Comparison of ENCODE assay signal across 11 cellular contexts in the genomic region with DNA sequence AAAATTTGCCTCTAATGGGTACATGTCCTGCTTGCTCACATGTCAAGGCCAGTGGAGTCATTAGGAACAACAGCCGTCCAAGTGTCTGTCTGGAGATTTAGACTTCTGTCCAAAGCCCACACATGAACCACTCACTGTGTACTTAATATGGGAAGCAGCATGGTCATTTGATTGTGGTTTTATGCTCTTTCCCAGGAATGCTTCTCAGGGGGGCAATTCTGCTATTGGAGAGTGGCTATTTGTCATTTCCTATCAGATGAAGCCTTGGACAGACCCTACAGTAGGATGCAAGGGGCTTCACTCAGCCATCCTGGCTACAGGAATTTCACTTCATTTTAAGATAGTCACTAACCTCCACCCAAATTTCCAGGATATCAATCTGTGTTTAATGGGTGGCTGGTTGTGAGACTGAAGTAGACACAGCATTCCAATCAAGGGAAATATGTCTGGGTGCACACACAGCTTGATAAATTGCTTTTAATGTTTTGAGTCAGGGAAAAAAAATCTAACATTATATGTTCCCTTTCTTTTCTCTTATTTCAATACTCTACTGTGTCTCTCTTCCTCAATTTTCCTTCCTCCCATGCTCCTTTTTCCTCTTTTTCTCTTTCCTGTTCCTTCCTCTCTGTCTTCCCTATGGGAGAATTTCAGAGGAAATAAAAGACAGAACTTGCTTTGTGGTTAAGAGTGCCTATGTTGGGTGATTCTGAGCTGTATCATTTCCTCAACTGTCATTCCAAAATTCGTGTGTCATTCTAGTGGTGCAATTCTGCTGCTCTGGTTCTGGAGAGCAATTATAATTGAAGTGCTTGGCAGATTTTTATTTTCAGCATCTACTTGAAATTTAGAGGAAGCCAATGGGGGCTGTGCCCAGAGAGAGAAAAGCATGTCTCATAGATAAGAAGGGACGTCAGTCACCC.
A peak's percentile ranks its signal among the peaks of the same experiment; 100 is the strongest.
DNase-seq lines count a peak whose midpoint lies in the region; TF ChIP-seq lines count a peak whose summit lies in the region.
"Had no signal": no experiment of that assay in that cellular context is flagged by ENCODE, and none has a peak within 500 bp of the region (broad histone marks: within the 10 kb centered on the region; RNA-seq: fewer than 3 reads in every experiment).

No MANE protein-coding gene starts in this region.

- peak; percentile 92 for DNase-seq in HCEC 1CT
- DNase-seq in RPMI7951 (ENCODE audit: low read depth), result peak; percentile 87
- peak; percentile 92 for DNase-seq in fibroblast of mammary gland (ENCODE audit: low read depth)
- peak; percentile 71 for DNase-seq in renal cortical epithelial cell (ENCODE audit: low read depth)
- no peak for DNase-seq in HAP-1 (ENCODE audit: low spot score in 2 of 2)
- no peak for DNase-seq in iPS-NIHi11 (ENCODE audit: low spot score)
- no peak for DNase-seq in T1000 (lab: John Stamatoyannopoulos, UW)
- DNase-seq: Karpas-422; NCI-H345; stimulated activated CD4-positive, alpha-beta T cell treated with anti-CD3 and anti-CD28 coated beads, Interleukin-4, amount 100 ng/mL, for 24 hours; stomach had no signal

- H3K4me3 ChIP-seq in fibroblast of mammary gland (ENCODE audit: control insufficient read depth, low read depth, low read length), result no peak overlapping the region
- H3K4me3 ChIP-seq in HAP-1, result no peak overlapping the region
- H3K4me3 ChIP-seq: stomach had no signal

- no peaks in the 10 kb centered on the region for H3K36me3 ChIP-seq in HAP-1 (replicated peaks)
- H3K36me3 ChIP-seq: stomach had no signal

- H3K4me1 ChIP-seq in HAP-1, result no peaks in the 10 kb centered on the region

- TF ChIP-seq CTCF in fibroblast of mammary gland (conservative IDR thresholded peaks at IDR 0.05; ENCODE audit: control insufficient read depth, insufficient read depth, low read depth, low read length), result no peak

- H3K27me3 ChIP-seq in HAP-1 (ENCODE audit: low read depth), result no peaks in the 10 kb centered on the region
- H3K27me3 ChIP-seq: stomach had no signal

- no peaks in the 10 kb centered on the region for H3K9me3 ChIP-seq in HAP-1
- H3K9me3 ChIP-seq: stomach had no signal

- in situ Hi-C loops in HAP-1 (cut with MboI; ENCODE audit: low sequenced_read_pairs), result no loop called here

Comparison
In these comparisons a context has a peak if more than half of its experiments do, and no peak if none do; other contexts are left out.
1. DNase-seq: peak in HCEC 1CT (single experiment), RPMI7951 (single experiment), fibroblast of mammary gland (single experiment) and renal cortical epithelial cell (single experiment); none in HAP-1 (0 of 2), iPS-NIHi11 (single experiment) and T1000 (single experiment).